9 cellular contexts compared by ENCODE assay signal in genomic region chr7:42843209-42843800, GRCh38.
DNase-seq lines count a peak whose midpoint lies in the region; ATAC-seq and TF ChIP-seq lines count a peak whose summit lies in the region.
"Had no signal": no experiment of that assay in that cellular context is flagged by ENCODE, and none has a peak within 500 bp of the region (broad histone marks: within the 10 kb centered on the region; RNA-seq: fewer than 3 reads in every experiment).

No MANE protein-coding gene starts in this region.

- ATAC-seq in HG03432 (IDR thresholded peaks at IDR 0.05; ENCODE audit: unreplicated experiment) (peak; percentile 64), HG03280 (IDR thresholded peaks at IDR 0.05; ENCODE audit: unreplicated experiment) (no peak), GM21619 (IDR thresholded peaks at IDR 0.05; ENCODE audit: unreplicated experiment) (no peak)

- CTCF ChIA-PET in MCF 10A (lab: Yijun Ruan, JAX), result interaction anchor here (0.7 to 1.8 kb wide), 3 partner anchors 11 to 474 kb away, joined by 3 to 4 read pairs (median 3); no protein-coding TSS in a partner anchor

- H3K36me3 Mint-ChIP-seq in MCF 10A (ENCODE audit: insufficient read depth, unreplicated experiment), result no peaks in the 10 kb centered on the region

- H3K27me3 Mint-ChIP-seq in MCF 10A (ENCODE audit: insufficient read depth, unreplicated experiment), result no peaks in the 10 kb centered on the region

- H3K27ac Mint-ChIP-seq in MCF 10A (ENCODE audit: low read depth, unreplicated experiment), result no peak overlapping the region
- H3K27ac Mint-ChIP-seq: stimulated activated naive CD8-positive, alpha-beta T cell treated with anti-CD3 and anti-CD28 coated beads, Interleukin-15, Interleukin-2, amounts not matched to agents 100 ng/mL and 50 ng/mL, for 24 hours had no signal

- DNase-seq in T47D (ENCODE audit: low read depth in 1 of 2, low spot score in 1 of 2), result peak; percentile 53 to 84
- no peak for DNase-seq in MCF 10A (ENCODE audit: unreplicated experiment)
- peak; percentile 67 for DNase-seq in SHP77 treated with DMSO at 0.1 percent for 48 hours (lab: John Stamatoyannopoulos, UW)
- DNase-seq in fibroblast of villous mesenchyme (ENCODE audit: low read depth), result peak; percentile 42
- peak; percentile 46 for DNase-seq in pons (ENCODE audit: low spot score)

- in situ Hi-C loops in T47D (cut with HindIII; ENCODE audit: low pct_unique_long_range_greater_than_20kb, low sequenced_read_pairs), result no loop called here

- BruUV-seq in MCF 10A (replicated peaks; lab: Mats Ljungman, UMichigan), result no TSS peak

- POLR2A ChIA-PET in MCF 10A (lab: Yijun Ruan, JAX), result interaction anchor here (0.5 to 0.9 kb wide), 2 partner anchors 9 to 716 kb away, joined by 3 read pairs; no protein-coding TSS in a partner anchor

- peaks cover 6% of the 10 kb centered on the region for H3K4me1 Mint-ChIP-seq in MCF 10A (ENCODE audit: insufficient read depth, unreplicated experiment)

- peaks cover 7% of the 10 kb centered on the region for H3K9me3 Mint-ChIP-seq in MCF 10A (ENCODE audit: unreplicated experiment)

- TF ChIP-seq CTCF in MCF 10A (IDR thresholded peaks at IDR 0.05; ENCODE audit: unreplicated experiment) (no peak), fibroblast of villous mesenchyme (IDR thresholded peaks at IDR 0.05; ENCODE audit: insufficient read depth, low read depth, low read length) (peak; percentile 57)

- intact Hi-C loops in MCF 10A (cut with micrococcal nuclease), result no loop called here

- H3K4me3 ChIP-seq in fibroblast of villous mesenchyme (ENCODE audit: low read depth, low read length), result no peak overlapping the region

- no peak overlapping the region for H3K4me3 Mint-ChIP-seq in MCF 10A (ENCODE audit: unreplicated experiment)
- H3K4me3 Mint-ChIP-seq: stimulated activated naive CD8-positive, alpha-beta T cell treated with anti-CD3 and anti-CD28 coated beads, Interleukin-15, Interleukin-2, amounts not matched to agents 100 ng/mL and 50 ng/mL, for 24 hours had no signal
